31 cellular contexts compared by ENCODE assay signal in genomic region chr21:25859264-25859931, GRCh38.
"Had no signal": no experiment of that assay in that cellular context is flagged by ENCODE, and none has a peak within 500 bp of the region (broad histone marks: within the 10 kb centered on the region; RNA-seq: fewer than 3 reads in every experiment).

No MANE protein-coding gene starts in this region.

- ATAC-seq: activated CD4-positive, alpha-beta T cell treated with anti-CD3 and anti-CD28 coated beads for 36 hours; activated T-cell treated with anti-CD3 and anti-CD28 coated beads, Interleukin-2, amount 50 U/mL, for 72 hours; esophagus mucosa; heart left ventricle; left colon; naive thymus-derived CD4-positive, alpha-beta T cell; stimulated activated memory B cell treated with anti-CD40 and anti-IgM and Interleukin-4, amounts not matched to agents 10 μg/mL and 1 μg/mL and 100 μg/mL, for 72 hours; stimulated activated naive CD8-positive, alpha-beta T cell treated with anti-CD3 and anti-CD28 coated beads, Interleukin-15, amount 100 ng/mL, for 72 hours had no signal

- H3K4me3 ChIP-seq: adrenal gland, ascending aorta, cardiac muscle cell, heart left ventricle, right atrium auricular region, smooth muscle cell, upper lobe of left lung had no signal

- H3K4me1 Mint-ChIP-seq: activated CD4-positive, alpha-beta T cell treated with anti-CD3 and anti-CD28 coated beads for 36 hours; endodermal cell; immature natural killer cell; stimulated activated memory B cell treated with anti-CD40 and anti-IgM and Interleukin-4, amounts not matched to agents 10 μg/mL and 1 μg/mL and 100 μg/mL, for 72 hours; stimulated activated naive CD8-positive, alpha-beta T cell treated with anti-CD3 and anti-CD28 coated beads, Interleukin-15, amount 100 ng/mL, for 72 hours had no signal

- H3K9me3 ChIP-seq: adrenal gland, ascending aorta, heart left ventricle, right atrium auricular region, upper lobe of left lung had no signal

- H3K27ac ChIP-seq: ascending aorta, cardiac muscle cell, heart left ventricle, right atrium auricular region, upper lobe of left lung had no signal

- H3K4me3 Mint-ChIP-seq: activated CD4-positive, alpha-beta T cell treated with anti-CD3 and anti-CD28 coated beads for 36 hours; activated naive CD8-positive, alpha-beta T cell; activated T-cell treated with anti-CD3 and anti-CD28 coated beads, Interleukin-2, amount 50 U/mL, for 72 hours; brain; dendritic cell treated with granulocyte-macrophage colony-stimulating factor and Interleukin-4, amounts not matched to agents 40 ng/mL and 50 ng/mL, for 4 days; endodermal cell; immature natural killer cell; naive thymus-derived CD4-positive, alpha-beta T cell; stimulated activated memory B cell treated with anti-CD40 and anti-IgM and Interleukin-4, amounts not matched to agents 10 μg/mL and 1 μg/mL and 100 μg/mL, for 72 hours; stimulated activated naive CD8-positive, alpha-beta T cell treated with anti-CD3 and anti-CD28 coated beads, Interleukin-15, amount 100 ng/mL, for 72 hours; T-helper 2 cell treated with Interferon-gamma antibody and Interleukin-4, amounts not matched to agents 5 μg/mL and 100 μg/mL, for 36 hours had no signal

- H3K36me3 ChIP-seq: adrenal gland, ascending aorta, cardiac muscle cell, heart left ventricle, right atrium auricular region, upper lobe of left lung had no signal

- H3K27me3 Mint-ChIP-seq: activated CD4-positive, alpha-beta T cell treated with anti-CD3 and anti-CD28 coated beads for 36 hours; activated naive CD8-positive, alpha-beta T cell; brain; dendritic cell treated with granulocyte-macrophage colony-stimulating factor and Interleukin-4, amounts not matched to agents 40 ng/mL and 50 ng/mL, for 4 days; stimulated activated memory B cell treated with anti-CD40 and anti-IgM and Interleukin-4, amounts not matched to agents 10 μg/mL and 1 μg/mL and 100 μg/mL, for 72 hours had no signal

- H3K27ac Mint-ChIP-seq: activated CD4-positive, alpha-beta T cell treated with anti-CD3 and anti-CD28 coated beads for 36 hours; activated naive CD8-positive, alpha-beta T cell; activated T-cell treated with anti-CD3 and anti-CD28 coated beads, Interleukin-2, amount 50 U/mL, for 72 hours; dendritic cell treated with granulocyte-macrophage colony-stimulating factor and Interleukin-4, amounts not matched to agents 40 ng/mL and 50 ng/mL, for 4 days; endodermal cell; immature natural killer cell; naive thymus-derived CD4-positive, alpha-beta T cell; stimulated activated memory B cell treated with anti-CD40 and anti-IgM and Interleukin-4, amounts not matched to agents 10 μg/mL and 1 μg/mL and 100 μg/mL, for 72 hours; stimulated activated naive CD8-positive, alpha-beta T cell treated with anti-CD3 and anti-CD28 coated beads, Interleukin-15, amount 100 ng/mL, for 72 hours; T-helper 2 cell treated with Interferon-gamma antibody and Interleukin-4, amounts not matched to agents 5 μg/mL and 100 μg/mL, for 36 hours had no signal

- H3K9me3 Mint-ChIP-seq: activated T-cell treated with anti-CD3 and anti-CD28 coated beads, Interleukin-2, amount 50 U/mL, for 72 hours; dendritic cell treated with granulocyte-macrophage colony-stimulating factor and Interleukin-4, amounts not matched to agents 40 ng/mL and 50 ng/mL, for 4 days; endodermal cell; immature natural killer cell; naive thymus-derived CD4-positive, alpha-beta T cell; stimulated activated memory B cell treated with anti-CD40 and anti-IgM and Interleukin-4, amounts not matched to agents 10 μg/mL and 1 μg/mL and 100 μg/mL, for 72 hours; stimulated activated naive CD8-positive, alpha-beta T cell treated with anti-CD3 and anti-CD28 coated beads, Interleukin-15, amount 100 ng/mL, for 72 hours; T-helper 2 cell treated with Interferon-gamma antibody and Interleukin-4, amounts not matched to agents 5 μg/mL and 100 μg/mL, for 36 hours had no signal

- H3K4me1 ChIP-seq: ascending aorta, upper lobe of left lung had no signal

- DNase-seq: activated CD4-positive, alpha-beta T cell treated with anti-CD3 and anti-CD28 coated beads for 36 hours; activated CD4-positive, CD25-positive, alpha-beta regulatory T cell; activated naive CD4-positive, alpha-beta T cell; activated T-cell treated with anti-CD3 and anti-CD28 coated beads for 4 hours; activated T-cell treated with anti-CD3 and anti-CD28 coated beads, Interleukin-2, amount 50 U/mL, for 72 hours; endodermal cell; heart left ventricle; hypothalamus; immature natural killer cell; kidney; left colon; midbrain; naive thymus-derived CD4-positive, alpha-beta T cell; stimulated activated CD4-positive, alpha-beta T cell treated with anti-CD3 and anti-CD28 coated beads, Interleukin-1b, Interleukin-23, amount 100 ng/mL, for 48 hours; stimulated activated CD4-positive, alpha-beta T cell treated with anti-CD3 and anti-CD28 coated beads, Interleukin-4, amount 100 ng/mL, for 4 hours; stimulated activated CD8-positive, alpha-beta memory T cell treated with anti-CD3 and anti-CD28 coated beads, Interleukin-4, amount 100 ng/mL, for 48 hours; stimulated activated naive CD8-positive, alpha-beta T cell treated with anti-CD3 and anti-CD28 coated beads, Interleukin-15, amount 100 ng/mL, for 72 hours; substantia nigra; T-helper 1 cell; upper lobe of left lung had no signal

- H3K36me3 Mint-ChIP-seq: activated naive CD8-positive, alpha-beta T cell; brain; immature natural killer cell; naive thymus-derived CD4-positive, alpha-beta T cell; stimulated activated memory B cell treated with anti-CD40 and anti-IgM and Interleukin-4, amounts not matched to agents 10 μg/mL and 1 μg/mL and 100 μg/mL, for 72 hours had no signal

- H3K4me2 ChIP-seq: smooth muscle cell had no signal

- H3K27me3 ChIP-seq: adrenal gland, ascending aorta, cardiac muscle cell, heart left ventricle, right atrium auricular region, upper lobe of left lung had no signal
